ENCODE assay signal across 1 cellular context in genomic region chr21:33259995-33260394, GRCh38.
TF ChIP-seq lines count a peak whose summit lies in the region.

No MANE protein-coding gene starts in this region.

TF ChIP-seq in WTC11, 78 proteins besides CTCF, POLR2A, EP300 and RAD21 (continued from another document):
- no peak for TF ChIP-seq PREB (CRISPR knock-in tag; IDR thresholded peaks at IDR 0.05; ENCODE audit: borderline replicate concordance)
- no peak for TF ChIP-seq ZNF219 (CRISPR knock-in tag; IDR thresholded peaks at IDR 0.05; ENCODE audit: borderline replicate concordance)
- no peak for TF ChIP-seq ATF6 (CRISPR knock-in tag; IDR thresholded peaks at IDR 0.05)
- no peak for TF ChIP-seq RORB (CRISPR knock-in tag; IDR thresholded peaks at IDR 0.05)
- no peak for TF ChIP-seq TP53 (CRISPR knock-in tag; IDR thresholded peaks at IDR 0.05)
- no peak for TF ChIP-seq ZNF416 (CRISPR knock-in tag; IDR thresholded peaks at IDR 0.05)
- TF ChIP-seq ZBTB43 (CRISPR knock-in tag; IDR thresholded peaks at IDR 0.05) = no peak
TF ChIP-seq in WTC11: peak in this region for 0.
